In the genomic region with DNA sequence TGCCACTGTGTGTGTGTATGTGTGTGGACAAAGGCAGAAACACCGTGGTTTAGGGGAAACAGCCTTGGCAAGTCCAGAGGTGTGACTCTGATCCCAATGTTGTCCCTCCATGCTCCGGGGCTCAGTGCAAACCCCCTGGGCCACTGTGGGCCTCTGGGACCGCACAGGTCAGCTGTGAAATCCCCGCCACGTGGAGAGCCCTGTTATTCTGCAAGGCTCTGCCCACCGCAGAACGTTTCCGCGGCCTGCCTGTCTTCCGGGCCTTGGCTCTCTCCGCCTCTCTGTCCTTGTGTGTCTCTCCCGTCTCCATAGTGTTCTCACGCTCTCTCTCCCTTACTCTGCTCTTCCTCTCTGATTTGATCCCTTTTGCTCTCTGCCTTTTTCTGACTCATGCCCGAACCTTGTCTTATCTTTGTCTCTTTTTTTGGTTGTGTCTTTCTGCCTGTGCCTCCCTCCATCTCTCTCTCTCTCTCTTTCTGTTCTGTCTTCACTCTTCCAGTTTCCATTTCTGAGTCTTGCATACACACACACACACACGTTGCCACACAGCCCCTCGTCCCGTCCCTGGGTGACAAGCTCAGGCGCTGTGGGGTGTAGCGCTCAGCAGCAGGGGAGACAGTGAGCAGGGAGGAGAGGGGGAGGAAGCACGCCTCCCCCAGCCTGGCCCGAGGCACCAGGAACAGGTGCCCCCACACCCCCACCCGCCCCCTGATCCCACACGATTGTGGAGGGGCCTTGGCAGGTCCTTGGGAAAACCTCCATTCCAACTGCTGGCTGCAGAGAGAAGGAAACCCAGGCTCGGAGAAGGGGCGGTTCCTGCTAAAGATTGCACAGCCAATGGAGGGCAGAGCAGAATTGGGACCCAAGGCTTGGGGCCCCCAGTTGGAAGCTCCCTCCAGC, we compare ENCODE assay signal across 1 cellular context.
TF ChIP-seq lines count a peak whose summit lies in the region.

No MANE protein-coding gene starts in this region.

TF ChIP-seq in SK-N-SH treated with all-trans-retinoic acid at 6 μM for 48 hours, 23 proteins besides CTCF, POLR2A, EP300 and RAD21 (continued from another document):
- no peak for TF ChIP-seq CSRNP3 (CRISPR knock-in tag; IDR thresholded peaks at IDR 0.05)
